In genomic region chrX:14873676-14874049, GRCh38 we compare ENCODE assay signal across 1 cellular context.
A peak's percentile ranks its signal among the peaks of the same experiment; 100 is the strongest.
TF ChIP-seq lines count a peak whose summit lies in the region.

No MANE protein-coding gene starts in this region.

TF ChIP-seq in K562, 482 proteins besides CTCF, POLR2A, EP300 and RAD21 (continued from another document):
- TF ChIP-seq PRDM10 (IDR thresholded peaks at IDR 0.05; ENCODE audit: partially characterized antibody): peak; percentile 57
- no peak for TF ChIP-seq BDP1 (IDR thresholded peaks at IDR 0.05; ENCODE audit: insufficient read depth, insufficient read length)
TF ChIP-seq in K562: peak in this region for 2.
